Comparison of ENCODE assay signal across 19 cellular contexts in the genomic region with DNA sequence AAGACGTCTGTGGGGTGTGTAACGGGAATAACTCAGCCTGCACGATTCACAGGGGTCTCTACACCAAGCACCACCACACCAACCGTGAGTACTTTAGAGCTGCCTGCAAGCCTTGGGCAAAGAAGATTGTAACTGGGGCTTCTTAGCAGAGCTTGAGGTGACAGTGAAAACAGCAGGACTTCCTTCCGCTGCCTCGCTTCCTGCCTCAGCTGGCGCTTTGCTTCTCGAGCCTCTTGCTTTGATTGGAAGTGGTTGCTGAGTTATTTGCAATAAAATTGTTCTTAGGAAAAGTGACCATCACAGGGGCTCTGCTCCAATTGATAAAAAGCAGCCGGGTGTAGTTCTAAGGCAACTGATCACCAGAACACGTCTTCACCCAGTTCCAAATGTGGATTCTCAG.
"Had no signal": no experiment of that assay in that cellular context is flagged by ENCODE, and none has a peak within 500 bp of the region (broad histone marks: within the 10 kb centered on the region; RNA-seq: fewer than 3 reads in every experiment).

No MANE protein-coding gene starts in this region.

- H3K4me1 Mint-ChIP-seq: IgD-negative memory B cell had no signal

- DNase-seq: KBM-7, MV-4-11, NCI-H1048, NCI-H1105, NCI-H1417 treated with DMSO at 0.1 percent for 48 hours, NCI-H146, NCI-H1694 treated with DMSO at 0.1 percent for 48 hours, NCI-H1930, NCI-H2081, NCI-H2107, NCI-H2227 treated with DMSO at 0.1 percent for 48 hours, NCI-H524, NCI-H526 treated with DMSO at 0.1 percent for 48 hours, NCI-H748 treated with DMSO at 0.1 percent for 48 hours, Right ventricle myocardium superior, RPMI8226 had no signal

- H3K27me3 Mint-ChIP-seq: IgD-negative memory B cell had no signal

- H3K27ac ChIP-seq: HL-60 had no signal

- H3K36me3 Mint-ChIP-seq: IgD-negative memory B cell had no signal

- H3K4me3 Mint-ChIP-seq: IgD-negative memory B cell had no signal

- H3K27ac Mint-ChIP-seq: IgD-negative memory B cell had no signal

- ATAC-seq: SK-N-SH treated with all-trans-retinoic acid at 6 μM for 48 hours had no signal
